Comparison of ENCODE assay signal across 18 cellular contexts in the genomic region with DNA sequence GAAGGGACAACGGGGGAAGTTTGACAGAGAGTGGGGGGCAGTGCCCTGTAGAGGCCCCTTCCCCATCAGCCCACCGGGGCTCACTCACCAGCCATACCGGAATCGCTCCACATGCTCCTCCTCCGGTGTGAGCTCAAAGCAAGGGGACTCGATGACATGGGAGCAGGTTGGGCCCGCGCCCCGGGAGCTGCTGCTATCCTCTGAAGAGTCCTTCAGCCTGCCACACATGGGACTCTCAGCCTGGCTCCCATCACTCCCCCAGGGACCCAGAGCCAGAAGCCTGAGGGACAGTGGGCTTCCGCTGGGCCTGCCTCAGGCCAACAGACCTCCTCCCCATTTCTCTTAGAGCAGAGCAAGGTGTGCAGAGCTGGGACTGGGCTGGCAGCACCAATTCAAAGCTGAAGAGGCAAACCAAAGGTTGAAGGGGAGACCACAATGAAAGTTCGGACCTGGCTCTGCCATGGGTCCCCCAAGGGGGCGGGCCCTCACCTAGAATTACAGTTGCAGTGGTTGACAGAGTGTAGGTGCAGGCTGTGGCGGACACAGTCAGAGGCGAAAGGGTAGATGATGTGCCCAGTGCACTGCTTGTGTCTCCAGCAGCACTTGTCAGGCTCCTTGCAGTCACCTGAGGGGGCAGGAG. TPM values are rescaled to one million over a fixed set of nuclear protein-coding genes. Genes with fewer than 3 reads are reported as not detected.
DNase-seq lines count a peak whose midpoint lies in the region; ATAC-seq and TF ChIP-seq lines count a peak whose summit lies in the region.
"Had no signal": no experiment of that assay in that cellular context is flagged by ENCODE, and none has a peak within 500 bp of the region (broad histone marks: within the 10 kb centered on the region; RNA-seq: fewer than 3 reads in every experiment).

No MANE protein-coding gene starts in this region.

- peaks cover 47% of the 10 kb centered on the region for H3K36me3 Mint-ChIP-seq in CD8-positive, alpha-beta T cell
- H3K36me3 Mint-ChIP-seq in neural crest cell (ENCODE audit: low read depth) = peaks cover 14% of the 10 kb centered on the region
- H3K36me3 Mint-ChIP-seq in CD4-positive, alpha-beta T cell (ENCODE audit: low read depth) = peaks cover 49% of the 10 kb centered on the region

- no peaks in the 10 kb centered on the region for H3K4me1 ChIP-seq in CD8-positive, alpha-beta T cell (ENCODE audit: insufficient read depth, low read length)
- H3K4me1 ChIP-seq in A673 (ENCODE audit: insufficient read depth, low read length, poor library complexity, severe bottlenecking) = no peaks in the 10 kb centered on the region
- H3K4me1 ChIP-seq: spleen, upper lobe of right lung had no signal

- peak overlapping the region; percentile 11 for H3K27ac ChIP-seq in AG04450 (ENCODE audit: low read depth, low read length)
- no peak overlapping the region for H3K27ac ChIP-seq in CD8-positive, alpha-beta T cell (ENCODE audit: low read depth, low read length)
- peak overlapping the region; percentile 69 for H3K27ac ChIP-seq in caudate nucleus (ENCODE audit: low read depth, low read length)
- H3K27ac ChIP-seq in A673 (ENCODE audit: low read depth, low read length, poor library complexity, severe bottlenecking) = no peak overlapping the region
- H3K27ac ChIP-seq in CD4-positive, alpha-beta T cell (ENCODE audit: low read depth, low read length) = no peak overlapping the region
- H3K27ac ChIP-seq: spleen, upper lobe of right lung had no signal

- H3K36me3 ChIP-seq in CD8-positive, alpha-beta T cell (ENCODE audit: insufficient read depth, low read length) = peaks cover 28% of the 10 kb centered on the region
- H3K36me3 ChIP-seq in A673 (ENCODE audit: insufficient read depth, low read length, poor library complexity, severe bottlenecking) = peaks cover 38% of the 10 kb centered on the region

- H3K9me3 Mint-ChIP-seq in CD8-positive, alpha-beta T cell = no peaks in the 10 kb centered on the region
- H3K9me3 Mint-ChIP-seq in neural crest cell = no peaks in the 10 kb centered on the region
- no peaks in the 10 kb centered on the region for H3K9me3 Mint-ChIP-seq in CD4-positive, alpha-beta T cell
- H3K9me3 Mint-ChIP-seq: nephron had no signal

- DNase-seq in AG04450 (ENCODE audit: low read depth, low spot score) (no peak), caudate nucleus (lab: John Stamatoyannopoulos, UW) (no peak), neural crest cell (ENCODE audit: low read depth, low spot score) (no peak), A673 (ENCODE audit: low spot score) (no peak), GM13977 (ENCODE audit: low spot score) (no peak)
- no peak for DNase-seq in CD8-positive, alpha-beta T cell
- DNase-seq in CD4-positive, alpha-beta T cell = no peak
- DNase-seq: activated CD4-positive, alpha-beta T cell treated with anti-CD3 and anti-CD28 coated beads, Interleukin-2, amount 50 U/mL, for 1 hour; activated naive CD4-positive, alpha-beta T cell treated with anti-CD3 and anti-CD28 coated beads, Interleukin-2, amount 50 U/mL, for 16 hours; aorta; islet precursor cell; NCI-H1417 treated with DMSO at 0.1 percent for 48 hours; OCI-M1; spleen; upper lobe of right lung had no signal

- peak overlapping the region; percentile 33 for H3K27ac Mint-ChIP-seq in CD8-positive, alpha-beta T cell
- peak overlapping the region; percentile 67 for H3K27ac Mint-ChIP-seq in neural crest cell (ENCODE audit: unreplicated experiment)
- no peak overlapping the region for H3K27ac Mint-ChIP-seq in CD4-positive, alpha-beta T cell

- H3K4me3 ChIP-seq in AG04450 (ENCODE audit: low read depth, low read length) (no peak overlapping the region), A673 (ENCODE audit: low read depth, low read length, poor library complexity, severe bottlenecking) (no peak overlapping the region)
- no peak overlapping the region for H3K4me3 ChIP-seq in CD8-positive, alpha-beta T cell (ENCODE audit: low read depth, low read length)
- H3K4me3 ChIP-seq: GM12878, spleen, upper lobe of right lung had no signal

- no peaks in the 10 kb centered on the region; the same call in 1 of the 2 replicates for H3K9me3 ChIP-seq in AG04450 (ENCODE audit: control insufficient read depth, insufficient read depth, low read length)
- no peaks in the 10 kb centered on the region for H3K9me3 ChIP-seq in CD8-positive, alpha-beta T cell (ENCODE audit: low read length)
- H3K9me3 ChIP-seq in A673 (ENCODE audit: low read depth, low read length, poor library complexity, severe bottlenecking) = no peaks in the 10 kb centered on the region
- H3K9me3 ChIP-seq in CD4-positive, alpha-beta T cell (ENCODE audit: control insufficient read depth, low read length) = no peaks in the 10 kb centered on the region
- H3K9me3 ChIP-seq: spleen, upper lobe of right lung had no signal

- TF ChIP-seq CTCF in AG04450 (IDR thresholded peaks at IDR 0.05; ENCODE audit: low read depth, low read length) (no peak), neural crest cell (conservative IDR thresholded peaks at IDR 0.05) (no peak), A673 (conservative IDR thresholded peaks at IDR 0.05; ENCODE audit: low read depth, low read length) (no peak), GM13977 (IDR thresholded peaks at IDR 0.05; ENCODE audit: extremely low read depth, insufficient read depth, missing control alignments) (no peak)
- TF ChIP-seq CTCF in CD8-positive, alpha-beta T cell (IDR thresholded peaks at IDR 0.05) = no peak
- no peak for TF ChIP-seq CTCF in CD4-positive, alpha-beta T cell (IDR thresholded peaks at IDR 0.05)

- CTCF ChIA-PET in AG04450 (lab: Charles Lee) = no interaction called here
- CTCF ChIA-PET in CD8-positive, alpha-beta T cell (lab: Charles Lee) = interaction anchor here (2.2 kb wide), 1 partner anchor 23 kb away, joined by 6 read pairs; no protein-coding TSS in a partner anchor
- CTCF ChIA-PET in A673 (lab: Charles Lee) = no interaction called here
- CTCF ChIA-PET in CD4-positive, alpha-beta T cell (lab: Charles Lee) = no interaction called here

- no peak overlapping the region for H3K4me3 Mint-ChIP-seq in CD8-positive, alpha-beta T cell
- H3K4me3 Mint-ChIP-seq in neural crest cell = no peak overlapping the region
- no peak overlapping the region for H3K4me3 Mint-ChIP-seq in CD4-positive, alpha-beta T cell
- H3K4me3 Mint-ChIP-seq: nephron had no signal

- H3K27me3 ChIP-seq in AG04450 (ENCODE audit: control insufficient read depth, insufficient read depth, low read length) = no peaks in the 10 kb centered on the region
- H3K27me3 ChIP-seq in CD8-positive, alpha-beta T cell (ENCODE audit: insufficient read depth, low read length) = no peaks in the 10 kb centered on the region
- H3K27me3 ChIP-seq in A673 (replicated peaks; ENCODE audit: insufficient read depth, low read depth, low read length, poor library complexity) = no peaks in the 10 kb centered on the region
- H3K27me3 ChIP-seq in CD4-positive, alpha-beta T cell (ENCODE audit: control insufficient read depth, insufficient read depth, low read length) = no peaks in the 10 kb centered on the region
- H3K27me3 ChIP-seq: spleen, upper lobe of right lung had no signal

- intact Hi-C loops in CD8-positive, alpha-beta T cell (cut with DNase I, micrococcal nuclease) = no loop called here
- intact Hi-C loops in A673 (cut with micrococcal nuclease; ENCODE audit: unreplicated experiment) = no loop called here
- intact Hi-C loops in CD4-positive, alpha-beta T cell (cut with DNase I, micrococcal nuclease) = no loop called here

- in situ Hi-C loops in GM13977 (cut with MboI; ENCODE audit: low pct_unique_long_range_greater_than_20kb, low sequenced_read_pairs, unreplicated experiment) = no loop called here

- no peaks in the 10 kb centered on the region for H3K4me1 Mint-ChIP-seq in CD8-positive, alpha-beta T cell (ENCODE audit: low read depth)
- H3K4me1 Mint-ChIP-seq in neural crest cell = peaks cover 30% of the 10 kb centered on the region
- no peaks in the 10 kb centered on the region for H3K4me1 Mint-ChIP-seq in CD4-positive, alpha-beta T cell (ENCODE audit: low read depth)

- ATAC-seq in CD8-positive, alpha-beta T cell = no peak
- no peak for ATAC-seq in CD4-positive, alpha-beta T cell (ENCODE audit: poor library complexity)
- ATAC-seq: GM12878, right cardiac atrium, upper lobe of right lung had no signal

- H3K27me3 Mint-ChIP-seq in CD8-positive, alpha-beta T cell (ENCODE audit: low read depth) = no peaks in the 10 kb centered on the region
- H3K27me3 Mint-ChIP-seq in neural crest cell (ENCODE audit: low read depth) = peaks cover 4% of the 10 kb centered on the region
- no peaks in the 10 kb centered on the region for H3K27me3 Mint-ChIP-seq in CD4-positive, alpha-beta T cell

- POLR2A ChIA-PET in AG04450 (lab: Yijun Ruan, JAX) (interaction anchor here (0.6 to 1.0 kb wide), 2 partner anchors 9 to 98 kb away, joined by 3 read pairs; no protein-coding TSS in a partner anchor), A673 (lab: Charles Lee; ENCODE audit: low non-redundant PET) (no interaction called here)
- POLR2A ChIA-PET in CD8-positive, alpha-beta T cell (lab: Charles Lee) = no interaction called here
- POLR2A ChIA-PET in CD4-positive, alpha-beta T cell (lab: Charles Lee) = no interaction called here

- BruUV-seq in A673 (replicated peaks; lab: Mats Ljungman, UMichigan) = no TSS peak

RNA-seq across cellular contexts. Expression of gene PROCA1, which starts 7.3 kb away (rescaled TPM):
- polyA plus RNA-seq in AG04450 (2011; rRNA removed) = 0.51 and 0.52 TPM in 2 replicates
- polyA minus RNA-seq in AG04450 (2011; rRNA and poly(A)+ RNA removed) = 0.70 and 1.6 TPM in 2 replicates
- 1 to 10 TPM; 2.0 to 2.8 TPM for total RNA-seq in CD8-positive, alpha-beta T cell
- total RNA-seq in neural crest cell (11.7 and 12.5 TPM in 2 replicates), A673 (2021) (4.6 and 7.8 TPM in 2 replicates)
- 1 to 10 TPM; 3.5 to 4.1 TPM for total RNA-seq in CD4-positive, alpha-beta T cell

RNA-seq across cellular contexts. Expression of gene RAB34, which starts 13.3 kb away (rescaled TPM):
- 389 and 428 TPM in 2 replicates for polyA plus RNA-seq in AG04450 (2011; rRNA removed)
- polyA minus RNA-seq in AG04450 (2011; rRNA and poly(A)+ RNA removed) = 295 and 356 TPM in 2 replicates
- 10 to 100 TPM; 13.9 to 14.1 TPM for total RNA-seq in CD8-positive, alpha-beta T cell
- total RNA-seq in neural crest cell (83.5 and 87.4 TPM in 2 replicates), A673 (2021) (158 and 165 TPM in 2 replicates)
- total RNA-seq in CD4-positive, alpha-beta T cell = 10 to 100 TPM; 20.7 to 21.3 TPM

RNA-seq across cellular contexts. Expression of gene RPL23A, which starts 15.4 kb away (rescaled TPM):
- 1,337 and 1,690 TPM in 2 replicates for polyA plus RNA-seq in AG04450 (2011; rRNA removed)
- polyA minus RNA-seq in AG04450 (2011; rRNA and poly(A)+ RNA removed) = 749 and 1,050 TPM in 2 replicates
- 1,000 to 10,000 TPM; 3,569 to 3,587 TPM for total RNA-seq in CD8-positive, alpha-beta T cell
- total RNA-seq in neural crest cell (1,750 and 1,862 TPM in 2 replicates), A673 (2021) (1,563 and 1,683 TPM in 2 replicates)
- total RNA-seq in CD4-positive, alpha-beta T cell = 1,000 to 10,000 TPM; 3,393 to 3,457 TPM

RNA-seq across cellular contexts. Expression of gene TLCD1, which starts 21.7 kb away (rescaled TPM):
- polyA plus RNA-seq in AG04450 (2011; rRNA removed) = 11.8 and 13.1 TPM in 2 replicates
- 7.0 and 7.2 TPM in 2 replicates for polyA minus RNA-seq in AG04450 (2011; rRNA and poly(A)+ RNA removed)
- total RNA-seq in CD8-positive, alpha-beta T cell = 1 to 10 TPM in 1 of 2 experiments, under 1 TPM in 1; 0.73 to 1.1 TPM
- total RNA-seq in neural crest cell (6.1 and 6.3 TPM in 2 replicates), A673 (2021) (3.8 and 7.8 TPM in 2 replicates)
- under 1 TPM; 0.39 to 0.60 TPM for total RNA-seq in CD4-positive, alpha-beta T cell

RNA-seq across cellular contexts. Expression of gene NEK8, which starts 24.2 kb away (rescaled TPM):
- polyA plus RNA-seq in AG04450 (2011; rRNA removed) = 2.5 and 3.0 TPM in 2 replicates
- polyA minus RNA-seq in AG04450 (2011; rRNA and poly(A)+ RNA removed) = 6.3 and 9.6 TPM in 2 replicates
- total RNA-seq in CD8-positive, alpha-beta T cell = 1 to 10 TPM; 3.4 to 3.6 TPM
- total RNA-seq in neural crest cell = 6.2 and 6.3 TPM in 2 replicates
- 3.9 and 4.2 TPM in 2 replicates for total RNA-seq in A673 (2021)
- total RNA-seq in CD4-positive, alpha-beta T cell = 1 to 10 TPM; 4.7 to 5.2 TPM

Comparison
In these comparisons a context has a peak if more than half of its experiments do, and no peak if none do; other contexts are left out.
1. H3K27ac ChIP-seq: peak in AG04450 (single experiment) and caudate nucleus (single experiment); none in CD8-positive, alpha-beta T cell (single experiment), A673 (single experiment) and CD4-positive, alpha-beta T cell (single experiment).